9 cellular contexts compared by ENCODE assay signal in genomic region chr13:93249259-93249917, GRCh38. TPM values are rescaled to one million over a fixed set of nuclear protein-coding genes. Genes with fewer than 3 reads are reported as not detected.
DNase-seq lines count a peak whose midpoint lies in the region; ATAC-seq, FAIRE-seq and TF ChIP-seq lines count a peak whose summit lies in the region.
"Had no signal": no experiment of that assay in that cellular context is flagged by ENCODE, and none has a peak within 500 bp of the region (broad histone marks: within the 10 kb centered on the region; RNA-seq: fewer than 3 reads in every experiment).

No MANE protein-coding gene starts in this region.

- FAIRE-seq in bronchial epithelial cell (lab: Jason Lieb, UNC) = no peak

- no peak overlapping the region for H3K18ac ChIP-seq in mesenchymal stem cell (ENCODE audit: low read depth in 1 of 2, low read length in 2 of 2)

- WGBS in mesenchymal stem cell = 4% methylated on average over 2 of the region's 3 CpGs
- WGBS in stomach, 5 donors = 78 to 86% (median 82%) methylated on average over 3 of the region's 3 CpGs

- no peak overlapping the region for H4K8ac ChIP-seq in mesenchymal stem cell (ENCODE audit: low read length)

- H2BK12ac ChIP-seq in mesenchymal stem cell (ENCODE audit: low read length in 2 of 2) = no peak overlapping the region

- ATAC-seq in HG02981 (IDR thresholded peaks at IDR 0.05; ENCODE audit: unreplicated experiment) = no peak

- TF ChIP-seq EP300 in stomach (IDR thresholded peaks at IDR 0.05) = no peak

- H3K36me3 ChIP-seq in bronchial epithelial cell (ENCODE audit: control insufficient read depth, insufficient read depth, low read length) (no peaks in the 10 kb centered on the region), mesenchymal stem cell (ENCODE audit: control insufficient read depth in 1 of 2, insufficient read depth in 2 of 2, low read depth in 1 of 2, low read length in 2 of 2) (no peaks in the 10 kb centered on the region), stomach (no peaks in the 10 kb centered on the region)

- DNase-seq in COLO668 (lab: John Stamatoyannopoulos, UW; ENCODE audit: unreplicated experiment) (peak; percentile 45), LoVo (ENCODE audit: low spot score) (peak; percentile 5), bronchial epithelial cell (ENCODE audit: low read depth) (peak; percentile 92), mesenchymal stem cell (peak; percentile 91), stomach (no peak)
- no peak for DNase-seq in activated naive CD4-positive, alpha-beta T cell (lab: John Stamatoyannopoulos, UW)
- DNase-seq in activated naive CD4-positive, alpha-beta T cell treated with anti-CD3 and anti-CD28 coated beads, Interleukin-2, amount 50 U/mL, for 16 hours = no peak

- TF ChIP-seq POLR2A in stomach (IDR thresholded peaks at IDR 0.05) = no peak

- no peak overlapping the region for H3K4me2 ChIP-seq in mesenchymal stem cell (ENCODE audit: low read length, poor library complexity, severe bottlenecking)

- no peak overlapping the region for H4K91ac ChIP-seq in mesenchymal stem cell (ENCODE audit: low read length)

- no peak overlapping the region for H2BK15ac ChIP-seq in mesenchymal stem cell (ENCODE audit: low read depth, poor library complexity, severe bottlenecking)

- H3K9me3 ChIP-seq in mesenchymal stem cell (ENCODE audit: control insufficient read depth, low read length) (no peaks in the 10 kb centered on the region), stomach (no peaks in the 10 kb centered on the region)

- peak overlapping the region; percentile 89 for H3K27ac ChIP-seq in mesenchymal stem cell (ENCODE audit: low read length, poor library complexity, severe bottlenecking)
- H3K27ac ChIP-seq in stomach = no peak overlapping the region

- no peak for TF ChIP-seq CTCF in bronchial epithelial cell (IDR thresholded peaks at IDR 0.05; ENCODE audit: insufficient read depth, low read length, severe bottlenecking)
- no peak for TF ChIP-seq CTCF in stomach (IDR thresholded peaks at IDR 0.05)

- no peak overlapping the region for H3K23ac ChIP-seq in mesenchymal stem cell (ENCODE audit: low read length in 2 of 2)

- H2AFZ ChIP-seq in mesenchymal stem cell (ENCODE audit: low read depth, low read length) = no peak overlapping the region

- H2BK120ac ChIP-seq in mesenchymal stem cell (ENCODE audit: low read depth, low read length) = no peak overlapping the region

- peaks cover 1% of the 10 kb centered on the region for H3K4me1 ChIP-seq in mesenchymal stem cell (ENCODE audit: control insufficient read depth, insufficient read depth, low read depth, low read length)
- H3K4me1 ChIP-seq in stomach = no peaks in the 10 kb centered on the region

- H3K27me3 ChIP-seq in bronchial epithelial cell (ENCODE audit: control insufficient read depth, insufficient read depth, low read length) (no peaks in the 10 kb centered on the region), mesenchymal stem cell (ENCODE audit: control insufficient read depth in 1 of 2, insufficient read depth in 1 of 2, low read length in 2 of 2) (no peaks in the 10 kb centered on the region), stomach (no peaks in the 10 kb centered on the region)

- no peak overlapping the region for H3K14ac ChIP-seq in mesenchymal stem cell (ENCODE audit: low read length in 2 of 2)

- peak overlapping the region in 1 of 2 experiments; percentile 6 for H3K4ac ChIP-seq in mesenchymal stem cell (ENCODE audit: low read depth in 1 of 2, low read length in 2 of 2)

- H3K4me3 ChIP-seq in bronchial epithelial cell (ENCODE audit: low read depth, low read length) (no peak overlapping the region), mesenchymal stem cell (ENCODE audit: insufficient read depth in 1 of 2, low read depth in 1 of 2, low read length in 2 of 2) (no peak overlapping the region), stomach (no peak overlapping the region)

- H2BK5ac ChIP-seq in mesenchymal stem cell (ENCODE audit: low read depth, low read length, poor library complexity, severe bottlenecking) = peak overlapping the region; percentile 10

- H3K79me1 ChIP-seq in mesenchymal stem cell (replicated peaks; ENCODE audit: low read length, poor library complexity, severe bottlenecking) = peaks cover 16% of the 10 kb centered on the region

- H2AK5ac ChIP-seq in mesenchymal stem cell (ENCODE audit: low read length, severe bottlenecking) = no peak overlapping the region

- intact Hi-C loops in stomach (cut with DNase I; ENCODE audit: low total_unique reads) = no loop called here

- no peak overlapping the region for H3K9ac ChIP-seq in mesenchymal stem cell (ENCODE audit: low read length)

RNA-seq across cellular contexts. Expression of gene GPC6, which starts 22.8 kb away (rescaled TPM):
- 0.90 and 5.5 TPM in 2 replicates for total RNA-seq in bronchial epithelial cell
- polyA plus RNA-seq in mesenchymal stem cell (2013, experiment 1 of 2) = 61.0 TPM
- 61.3 TPM for polyA plus RNA-seq in mesenchymal stem cell (2013, experiment 2 of 2)
- 10 to 100 TPM in 3 of 5 donors, 1 to 10 TPM in 2; 1.2 to 52.7 (median 11.6) TPM for total RNA-seq in stomach
- polyA plus RNA-seq in stomach = 1 to 10 TPM in 2 of 3 donors, under 1 TPM in 1; 0.70 to 2.0 (median 1.6) TPM
- total RNA-seq: activated T-helper 2 cell treated with anti-CD3 and anti-CD28 coated beads, Interferon-gamma antibody, Interleukin-2, Interleukin-4, amounts not matched to agents 10 μg/mL and 5 μg/mL and 100 μg/mL, durations not matched to agents 14 hours and 24 hours and 36 hours had no signal

Comparison
In these comparisons a context has a peak if more than half of its experiments do, and no peak if none do; other contexts are left out.
1. DNase-seq: peak in COLO668 (single experiment), LoVo (single experiment), bronchial epithelial cell (single experiment) and mesenchymal stem cell (single experiment); none in activated naive CD4-positive, alpha-beta T cell (0 of 4), activated naive CD4-positive, alpha-beta T cell treated with anti-CD3 and anti-CD28 coated beads, Interleukin-2, amount 50 U/mL, for 16 hours (single experiment) and stomach (single experiment).